13 cellular contexts compared by ENCODE assay signal in the genomic region with DNA sequence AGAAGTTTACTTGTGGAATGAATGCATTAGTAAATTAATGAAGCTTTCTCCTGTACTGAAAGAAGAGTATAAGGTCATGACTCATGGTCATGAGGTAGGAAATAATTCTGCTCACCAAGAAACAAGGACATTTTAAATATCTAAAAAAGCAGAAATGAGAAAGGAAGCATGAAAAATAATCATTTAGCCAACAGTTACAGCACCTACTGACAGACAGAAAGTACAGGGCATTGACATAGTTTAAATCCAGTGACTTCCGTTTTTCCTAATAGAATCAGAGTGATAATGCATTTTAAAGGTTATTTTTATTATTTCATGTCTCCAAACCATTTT. TPM values are rescaled to one million over a fixed set of nuclear protein-coding genes. Genes with fewer than 3 reads are reported as not detected.
A peak's percentile ranks its signal among the peaks of the same experiment; 100 is the strongest.
DNase-seq lines count a peak whose midpoint lies in the region; ATAC-seq lines count a peak whose summit lies in the region.
"Had no signal": no experiment of that assay in that cellular context is flagged by ENCODE, and none has a peak within 500 bp of the region (broad histone marks: within the 10 kb centered on the region; RNA-seq: fewer than 3 reads in every experiment).

No MANE protein-coding gene starts in this region.

- in situ Hi-C loops in KBM-7 (cut with MboI; ENCODE audit: low pct_unique_long_range_greater_than_20kb, low sequenced_read_pairs) = no loop called here

- no peaks in the 10 kb centered on the region for H3K9me3 Mint-ChIP-seq in stimulated activated memory B cell treated with anti-CD40 and anti-IgM and Interleukin-4, amounts not matched to agents 10 μg/mL and 1 μg/mL and 100 μg/mL, for 72 hours
- H3K9me3 Mint-ChIP-seq in immature natural killer cell = peaks cover 0 to 2% (median 0%) of the 10 kb centered on the region in 6 donors
- H3K9me3 Mint-ChIP-seq: activated naive CD8-positive, alpha-beta T cell treated with anti-CD3 and anti-CD28 coated beads for 36 hours; CD4-positive, CD25-positive, alpha-beta regulatory T cell had no signal

- peaks cover 34% of the 10 kb centered on the region for H3K4me1 Mint-ChIP-seq in stimulated activated memory B cell treated with anti-CD40 and anti-IgM and Interleukin-4, amounts not matched to agents 10 μg/mL and 1 μg/mL and 100 μg/mL, for 72 hours
- peaks cover 4 to 10% of the 10 kb centered on the region in 2 donors for H3K4me1 Mint-ChIP-seq in immature natural killer cell

- H3K27me3 Mint-ChIP-seq in stimulated activated memory B cell treated with anti-CD40 and anti-IgM and Interleukin-4, amounts not matched to agents 10 μg/mL and 1 μg/mL and 100 μg/mL, for 72 hours = no peaks in the 10 kb centered on the region
- H3K27me3 Mint-ChIP-seq in immature natural killer cell (ENCODE audit: low read depth in 3 of 3) = peaks cover 0 to 14% (median 0%) of the 10 kb centered on the region in 3 donors

- no peaks in the 10 kb centered on the region for H3K36me3 Mint-ChIP-seq in stimulated activated memory B cell treated with anti-CD40 and anti-IgM and Interleukin-4, amounts not matched to agents 10 μg/mL and 1 μg/mL and 100 μg/mL, for 72 hours
- no peaks in the 10 kb centered on the region for H3K36me3 Mint-ChIP-seq in immature natural killer cell
- H3K36me3 Mint-ChIP-seq: activated naive CD8-positive, alpha-beta T cell treated with anti-CD3 and anti-CD28 coated beads for 36 hours; CD4-positive, CD25-positive, alpha-beta regulatory T cell had no signal

- peak; percentile 33 for ATAC-seq in GM19043 (IDR thresholded peaks at IDR 0.05; ENCODE audit: low read depth, unreplicated experiment)
- ATAC-seq in stimulated activated memory B cell treated with anti-CD40 and anti-IgM and Interleukin-4, amounts not matched to agents 10 μg/mL and 1 μg/mL and 100 μg/mL, for 72 hours = peak; percentile 83
- ATAC-seq: PC-3 had no signal

- peak; percentile 31 for DNase-seq in KBM-7
- DNase-seq in amniotic epithelial cell (ENCODE audit: low read depth) = peak; percentile 23
- no peak for DNase-seq in activated naive CD4-positive, alpha-beta T cell treated with anti-CD3 and anti-CD28 coated beads, Interleukin-2, amount 50 U/mL, for 16 hours
- DNase-seq in activated naive CD4-positive, alpha-beta T cell treated with Interleukin-2 at 50 U/mL for 16 hours = no peak
- DNase-seq in immature natural killer cell = no peak
- DNase-seq: activated naive CD8-positive, alpha-beta T cell treated with anti-CD3 and anti-CD28 coated beads for 36 hours; CD4-positive, CD25-positive, alpha-beta regulatory T cell; GDM1; GOT3; PC-3; right lobe of liver had no signal

- H3K4me3 Mint-ChIP-seq in stimulated activated memory B cell treated with anti-CD40 and anti-IgM and Interleukin-4, amounts not matched to agents 10 μg/mL and 1 μg/mL and 100 μg/mL, for 72 hours = peak overlapping the region; percentile 24
- H3K4me3 Mint-ChIP-seq in immature natural killer cell = no peak overlapping the region
- H3K4me3 Mint-ChIP-seq: activated naive CD8-positive, alpha-beta T cell treated with anti-CD3 and anti-CD28 coated beads for 36 hours; CD4-positive, CD25-positive, alpha-beta regulatory T cell had no signal

- no peak overlapping the region for H3K27ac Mint-ChIP-seq in stimulated activated memory B cell treated with anti-CD40 and anti-IgM and Interleukin-4, amounts not matched to agents 10 μg/mL and 1 μg/mL and 100 μg/mL, for 72 hours
- no peak overlapping the region for H3K27ac Mint-ChIP-seq in immature natural killer cell
- H3K27ac Mint-ChIP-seq: activated naive CD8-positive, alpha-beta T cell treated with anti-CD3 and anti-CD28 coated beads for 36 hours; CD4-positive, CD25-positive, alpha-beta regulatory T cell had no signal

RNA-seq across cellular contexts. Expression of a gene that starts 30.5 kb away (rescaled TPM):
- 1 to 10 TPM; 4.8 to 7.8 (median 7.3) TPM for polyA plus RNA-seq in immature natural killer cell

Comparison
In these comparisons a context has a peak if more than half of its experiments do, and no peak if none do; other contexts are left out.
1. DNase-seq: peak in KBM-7 (single experiment) and amniotic epithelial cell (single experiment); none in activated naive CD4-positive, alpha-beta T cell treated with anti-CD3 and anti-CD28 coated beads, Interleukin-2, amount 50 U/mL, for 16 hours (single experiment), activated naive CD4-positive, alpha-beta T cell treated with Interleukin-2 at 50 U/mL for 16 hours (single experiment) and immature natural killer cell (0 of 3).